In the genomic region with DNA sequence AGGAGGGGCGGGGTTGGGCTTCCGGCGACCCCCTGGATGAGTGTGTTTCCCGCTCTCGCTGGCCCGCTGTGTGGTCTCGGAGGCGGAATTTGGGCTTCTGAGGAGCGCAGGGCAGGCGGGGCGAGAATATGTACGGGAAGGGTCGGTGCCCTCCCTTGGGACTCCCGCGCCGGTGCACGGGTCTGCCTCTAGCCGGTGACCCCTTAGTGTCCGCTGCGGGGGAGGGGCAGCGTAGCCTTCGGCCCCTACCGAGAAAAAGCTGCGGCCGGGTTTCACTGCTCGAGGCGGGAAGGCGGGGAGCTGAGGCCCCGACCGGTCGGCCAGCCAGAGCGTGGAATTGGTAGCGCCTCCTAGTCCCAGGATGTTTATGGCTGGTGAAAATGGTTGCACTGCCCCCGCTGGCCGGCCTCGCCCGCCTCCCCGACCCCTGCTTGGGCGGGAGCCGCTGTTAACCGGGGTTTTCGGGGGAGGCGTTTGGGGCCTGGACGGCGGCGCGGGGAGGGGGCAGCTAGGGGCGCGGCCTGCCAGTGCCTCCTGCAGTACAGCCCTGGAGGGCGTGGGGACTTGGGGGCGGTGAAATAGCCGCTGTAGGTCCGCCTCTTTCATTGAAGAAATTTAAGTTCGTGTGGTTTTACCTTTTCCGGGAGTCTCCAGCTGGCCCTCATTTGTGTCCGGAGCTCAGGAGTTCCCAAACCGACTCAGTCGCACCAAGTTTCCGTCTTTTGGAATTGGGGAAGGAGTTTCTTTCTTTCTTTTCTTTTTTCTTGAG, we compare ENCODE assay signal across 1 cellular context.
TF ChIP-seq lines count a peak whose summit lies in the region.

A gene (plus strand): TSS at position 643 of the 769 bp plus-strand sequence. CDS start 290 bp downstream, outside the sequence.

TF ChIP-seq in GM12878, 131 proteins besides CTCF, POLR2A, EP300 and RAD21 (continued from another document and continues in another):
- TF ChIP-seq, protein P1, sequence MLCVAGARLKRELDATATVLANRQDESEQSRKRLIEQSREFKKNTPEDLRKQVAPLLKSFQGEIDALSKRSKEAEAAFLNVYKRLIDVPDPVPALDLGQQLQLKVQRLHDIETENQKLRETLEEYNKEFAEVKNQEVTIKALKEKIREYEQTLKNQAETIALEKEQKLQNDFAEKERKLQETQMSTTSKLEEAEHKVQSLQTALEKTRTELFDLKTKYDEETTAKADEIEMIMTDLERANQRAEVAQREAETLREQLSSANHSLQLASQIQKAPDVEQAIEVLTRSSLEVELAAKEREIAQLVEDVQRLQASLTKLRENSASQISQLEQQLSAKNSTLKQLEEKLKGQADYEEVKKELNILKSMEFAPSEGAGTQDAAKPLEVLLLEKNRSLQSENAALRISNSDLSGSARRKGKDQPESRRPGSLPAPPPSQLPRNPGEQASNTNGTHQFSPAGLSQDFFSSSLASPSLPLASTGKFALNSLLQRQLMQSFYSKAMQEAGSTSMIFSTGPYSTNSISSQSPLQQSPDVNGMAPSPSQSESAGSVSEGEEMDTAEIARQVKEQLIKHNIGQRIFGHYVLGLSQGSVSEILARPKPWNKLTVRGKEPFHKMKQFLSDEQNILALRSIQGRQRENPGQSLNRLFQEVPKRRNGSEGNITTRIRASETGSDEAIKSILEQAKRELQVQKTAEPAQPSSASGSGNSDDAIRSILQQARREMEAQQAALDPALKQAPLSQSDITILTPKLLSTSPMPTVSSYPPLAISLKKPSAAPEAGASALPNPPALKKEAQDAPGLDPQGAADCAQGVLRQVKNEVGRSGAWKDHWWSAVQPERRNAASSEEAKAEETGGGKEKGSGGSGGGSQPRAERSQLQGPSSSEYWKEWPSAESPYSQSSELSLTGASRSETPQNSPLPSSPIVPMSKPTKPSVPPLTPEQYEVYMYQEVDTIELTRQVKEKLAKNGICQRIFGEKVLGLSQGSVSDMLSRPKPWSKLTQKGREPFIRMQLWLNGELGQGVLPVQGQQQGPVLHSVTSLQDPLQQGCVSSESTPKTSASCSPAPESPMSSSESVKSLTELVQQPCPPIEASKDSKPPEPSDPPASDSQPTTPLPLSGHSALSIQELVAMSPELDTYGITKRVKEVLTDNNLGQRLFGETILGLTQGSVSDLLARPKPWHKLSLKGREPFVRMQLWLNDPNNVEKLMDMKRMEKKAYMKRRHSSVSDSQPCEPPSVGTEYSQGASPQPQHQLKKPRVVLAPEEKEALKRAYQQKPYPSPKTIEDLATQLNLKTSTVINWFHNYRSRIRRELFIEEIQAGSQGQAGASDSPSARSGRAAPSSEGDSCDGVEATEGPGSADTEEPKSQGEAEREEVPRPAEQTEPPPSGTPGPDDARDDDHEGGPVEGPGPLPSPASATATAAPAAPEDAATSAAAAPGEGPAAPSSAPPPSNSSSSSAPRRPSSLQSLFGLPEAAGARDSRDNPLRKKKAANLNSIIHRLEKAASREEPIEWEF (IDR thresholded peaks at IDR 0.05; ENCODE audit: insufficient replicate concordance, low read depth, low read length) = no peak
- TF ChIP-seq POLR2AphosphoS5 (IDR thresholded peaks at IDR 0.05; ENCODE audit: low read length) (0 out of 2 replicates have a peak, but pooled peaks have one; percentile 27), NFIC (IDR thresholded peaks at IDR 0.05; ENCODE audit: low read depth, low read length) (no peak), NR2F1 (conservative IDR thresholded peaks at IDR 0.05) (peak; percentile 80), JUNB (IDR thresholded peaks at IDR 0.05) (no peak), TCF3 (IDR thresholded peaks at IDR 0.05; ENCODE audit: borderline replicate concordance, insufficient read depth, low read depth, low read length) (no peak), NR2C2 (IDR thresholded peaks at IDR 0.05; ENCODE audit: borderline replicate concordance, control insufficient read depth, insufficient read length, low read depth) (no peak), POU2F2 (IDR thresholded peaks at IDR 0.05; ENCODE audit: borderline replicate concordance, low read depth, low read length) (peak; percentile 48; the same call in 1 of the 3 replicates), YBX1 (IDR thresholded peaks at IDR 0.05) (no peak), ATF7 (IDR thresholded peaks at IDR 0.05; ENCODE audit: low read depth) (no peak), ZNF622 (IDR thresholded peaks at IDR 0.05) (no peak), ZNF384 (IDR thresholded peaks at IDR 0.05; ENCODE audit: borderline replicate concordance, low read depth, low read length) (no peak), TCF7 (IDR thresholded peaks at IDR 0.05; ENCODE audit: borderline replicate concordance) (no peak), SREBF2 (IDR thresholded peaks at IDR 0.05; ENCODE audit: low read length) (no peak), TCF12 (IDR thresholded peaks at IDR 0.05; ENCODE audit: low read depth, low read length) (0 out of 2 replicates have a peak, but pooled peaks have one; percentile 11), KLF5 (IDR thresholded peaks at IDR 0.05; ENCODE audit: partially characterized antibody) (no peak), MYB (IDR thresholded peaks at IDR 0.05; ENCODE audit: borderline replicate concordance, low read depth, low read length) (no peak), MEF2B (IDR thresholded peaks at IDR 0.05; ENCODE audit: partially characterized antibody, poor library complexity, severe bottlenecking) (peak; percentile 86), CHD4 (IDR thresholded peaks at IDR 0.05) (no peak), ZNF274 (IDR thresholded peaks at IDR 0.05; ENCODE audit: insufficient read depth, insufficient read length) (no peak), PAX5 (IDR thresholded peaks at IDR 0.05; ENCODE audit: borderline replicate concordance, low read depth, low read length) (no peak), DPF2 (IDR thresholded peaks at IDR 0.05) (no peak; the same call in 1 of the 2 replicates), IKZF2 (IDR thresholded peaks at IDR 0.05) (no peak; a peak in 1 of 4 replicates), CHD1 (IDR thresholded peaks at IDR 0.05; ENCODE audit: low read depth, low read length) (no peak), BCL11A (IDR thresholded peaks at IDR 0.05; ENCODE audit: low read depth, low read length) (no peak)
- TF ChIP-seq, protein P2, sequence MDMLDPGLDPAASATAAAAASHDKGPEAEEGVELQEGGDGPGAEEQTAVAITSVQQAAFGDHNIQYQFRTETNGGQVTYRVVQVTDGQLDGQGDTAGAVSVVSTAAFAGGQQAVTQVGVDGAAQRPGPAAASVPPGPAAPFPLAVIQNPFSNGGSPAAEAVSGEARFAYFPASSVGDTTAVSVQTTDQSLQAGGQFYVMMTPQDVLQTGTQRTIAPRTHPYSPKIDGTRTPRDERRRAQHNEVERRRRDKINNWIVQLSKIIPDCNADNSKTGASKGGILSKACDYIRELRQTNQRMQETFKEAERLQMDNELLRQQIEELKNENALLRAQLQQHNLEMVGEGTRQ (IDR thresholded peaks at IDR 0.05; ENCODE audit: borderline replicate concordance, low read depth, low read length) = no peak
- TF ChIP-seq, protein P3, sequence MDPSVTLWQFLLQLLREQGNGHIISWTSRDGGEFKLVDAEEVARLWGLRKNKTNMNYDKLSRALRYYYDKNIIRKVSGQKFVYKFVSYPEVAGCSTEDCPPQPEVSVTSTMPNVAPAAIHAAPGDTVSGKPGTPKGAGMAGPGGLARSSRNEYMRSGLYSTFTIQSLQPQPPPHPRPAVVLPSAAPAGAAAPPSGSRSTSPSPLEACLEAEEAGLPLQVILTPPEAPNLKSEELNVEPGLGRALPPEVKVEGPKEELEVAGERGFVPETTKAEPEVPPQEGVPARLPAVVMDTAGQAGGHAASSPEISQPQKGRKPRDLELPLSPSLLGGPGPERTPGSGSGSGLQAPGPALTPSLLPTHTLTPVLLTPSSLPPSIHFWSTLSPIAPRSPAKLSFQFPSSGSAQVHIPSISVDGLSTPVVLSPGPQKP (IDR thresholded peaks at IDR 0.05; ENCODE audit: low read depth, low read length) = no peak
- TF ChIP-seq, protein P4, sequence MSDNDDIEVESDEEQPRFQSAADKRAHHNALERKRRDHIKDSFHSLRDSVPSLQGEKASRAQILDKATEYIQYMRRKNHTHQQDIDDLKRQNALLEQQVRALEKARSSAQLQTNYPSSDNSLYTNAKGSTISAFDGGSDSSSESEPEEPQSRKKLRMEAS (IDR thresholded peaks at IDR 0.05; ENCODE audit: low read depth, low read length) = no peak
- TF ChIP-seq, protein P5, sequence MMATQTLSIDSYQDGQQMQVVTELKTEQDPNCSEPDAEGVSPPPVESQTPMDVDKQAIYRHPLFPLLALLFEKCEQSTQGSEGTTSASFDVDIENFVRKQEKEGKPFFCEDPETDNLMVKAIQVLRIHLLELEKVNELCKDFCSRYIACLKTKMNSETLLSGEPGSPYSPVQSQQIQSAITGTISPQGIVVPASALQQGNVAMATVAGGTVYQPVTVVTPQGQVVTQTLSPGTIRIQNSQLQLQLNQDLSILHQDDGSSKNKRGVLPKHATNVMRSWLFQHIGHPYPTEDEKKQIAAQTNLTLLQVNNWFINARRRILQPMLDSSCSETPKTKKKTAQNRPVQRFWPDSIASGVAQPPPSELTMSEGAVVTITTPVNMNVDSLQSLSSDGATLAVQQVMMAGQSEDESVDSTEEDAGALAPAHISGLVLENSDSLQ (IDR thresholded peaks at IDR 0.05) = no peak
- TF ChIP-seq, protein P6, sequence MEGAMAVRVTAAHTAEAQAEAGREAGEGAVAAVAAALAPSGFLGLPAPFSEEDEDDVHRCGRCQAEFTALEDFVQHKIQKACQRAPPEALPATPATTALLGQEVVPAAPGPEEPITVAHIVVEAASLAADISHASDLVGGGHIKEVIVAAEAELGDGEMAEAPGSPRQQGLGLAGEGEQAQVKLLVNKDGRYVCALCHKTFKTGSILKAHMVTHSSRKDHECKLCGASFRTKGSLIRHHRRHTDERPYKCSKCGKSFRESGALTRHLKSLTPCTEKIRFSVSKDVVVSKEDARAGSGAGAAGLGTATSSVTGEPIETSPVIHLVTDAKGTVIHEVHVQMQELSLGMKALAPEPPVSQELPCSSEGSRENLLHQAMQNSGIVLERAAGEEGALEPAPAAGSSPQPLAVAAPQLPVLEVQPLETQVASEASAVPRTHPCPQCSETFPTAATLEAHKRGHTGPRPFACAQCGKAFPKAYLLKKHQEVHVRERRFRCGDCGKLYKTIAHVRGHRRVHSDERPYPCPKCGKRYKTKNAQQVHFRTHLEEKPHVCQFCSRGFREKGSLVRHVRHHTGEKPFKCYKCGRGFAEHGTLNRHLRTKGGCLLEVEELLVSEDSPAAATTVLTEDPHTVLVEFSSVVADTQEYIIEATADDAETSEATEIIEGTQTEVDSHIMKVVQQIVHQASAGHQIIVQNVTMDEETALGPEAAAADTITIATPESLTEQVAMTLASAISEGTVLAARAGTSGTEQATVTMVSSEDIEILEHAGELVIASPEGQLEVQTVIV (IDR thresholded peaks at IDR 0.05; ENCODE audit: borderline replicate concordance, partially characterized antibody) = no peak
- TF ChIP-seq, protein P7, sequence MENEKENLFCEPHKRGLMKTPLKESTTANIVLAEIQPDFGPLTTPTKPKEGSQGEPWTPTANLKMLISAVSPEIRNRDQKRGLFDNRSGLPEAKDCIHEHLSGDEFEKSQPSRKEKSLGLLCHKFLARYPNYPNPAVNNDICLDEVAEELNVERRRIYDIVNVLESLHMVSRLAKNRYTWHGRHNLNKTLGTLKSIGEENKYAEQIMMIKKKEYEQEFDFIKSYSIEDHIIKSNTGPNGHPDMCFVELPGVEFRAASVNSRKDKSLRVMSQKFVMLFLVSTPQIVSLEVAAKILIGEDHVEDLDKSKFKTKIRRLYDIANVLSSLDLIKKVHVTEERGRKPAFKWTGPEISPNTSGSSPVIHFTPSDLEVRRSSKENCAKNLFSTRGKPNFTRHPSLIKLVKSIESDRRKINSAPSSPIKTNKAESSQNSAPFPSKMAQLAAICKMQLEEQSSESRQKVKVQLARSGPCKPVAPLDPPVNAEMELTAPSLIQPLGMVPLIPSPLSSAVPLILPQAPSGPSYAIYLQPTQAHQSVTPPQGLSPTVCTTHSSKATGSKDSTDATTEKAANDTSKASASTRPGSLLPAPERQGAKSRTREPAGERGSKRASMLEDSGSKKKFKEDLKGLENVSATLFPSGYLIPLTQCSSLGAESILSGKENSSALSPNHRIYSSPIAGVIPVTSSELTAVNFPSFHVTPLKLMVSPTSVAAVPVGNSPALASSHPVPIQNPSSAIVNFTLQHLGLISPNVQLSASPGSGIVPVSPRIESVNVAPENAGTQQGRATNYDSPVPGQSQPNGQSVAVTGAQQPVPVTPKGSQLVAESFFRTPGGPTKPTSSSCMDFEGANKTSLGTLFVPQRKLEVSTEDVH (IDR thresholded peaks at IDR 0.05; ENCODE audit: low read depth, partially characterized antibody) = no peak
- TF ChIP-seq, protein P8, sequence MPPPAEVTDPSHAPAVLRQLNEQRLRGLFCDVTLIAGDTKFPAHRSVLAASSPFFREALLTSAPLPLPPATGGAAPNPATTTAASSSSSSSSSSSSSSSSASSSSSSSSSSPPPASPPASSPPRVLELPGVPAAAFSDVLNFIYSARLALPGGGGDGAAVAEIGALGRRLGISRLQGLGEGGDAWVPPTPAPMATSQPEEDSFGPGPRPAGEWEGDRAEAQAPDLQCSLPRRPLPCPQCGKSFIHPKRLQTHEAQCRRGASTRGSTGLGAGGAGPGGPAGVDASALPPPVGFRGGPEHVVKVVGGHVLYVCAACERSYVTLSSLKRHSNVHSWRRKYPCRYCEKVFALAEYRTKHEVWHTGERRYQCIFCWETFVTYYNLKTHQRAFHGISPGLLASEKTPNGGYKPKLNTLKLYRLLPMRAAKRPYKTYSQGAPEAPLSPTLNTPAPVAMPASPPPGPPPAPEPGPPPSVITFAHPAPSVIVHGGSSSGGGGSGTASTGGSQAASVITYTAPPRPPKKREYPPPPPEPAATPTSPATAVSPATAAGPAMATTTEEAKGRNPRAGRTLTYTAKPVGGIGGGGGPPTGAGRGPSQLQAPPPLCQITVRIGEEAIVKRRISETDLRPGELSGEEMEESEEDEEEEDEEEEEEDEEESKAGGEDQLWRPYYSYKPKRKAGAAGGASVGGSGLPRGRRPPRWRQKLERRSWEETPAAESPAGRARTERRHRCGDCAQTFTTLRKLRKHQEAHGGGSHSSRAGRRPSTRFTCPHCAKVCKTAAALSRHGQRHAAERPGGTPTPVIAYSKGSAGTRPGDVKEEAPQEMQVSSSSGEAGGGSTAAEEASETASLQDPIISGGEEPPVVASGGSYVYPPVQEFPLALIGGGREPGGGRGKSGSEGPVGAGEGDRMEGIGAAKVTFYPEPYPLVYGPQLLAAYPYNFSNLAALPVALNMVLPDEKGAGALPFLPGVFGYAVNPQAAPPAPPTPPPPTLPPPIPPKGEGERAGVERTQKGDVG (CRISPR knock-in tag; IDR thresholded peaks at IDR 0.05) = no peak
- TF ChIP-seq, protein P9, sequence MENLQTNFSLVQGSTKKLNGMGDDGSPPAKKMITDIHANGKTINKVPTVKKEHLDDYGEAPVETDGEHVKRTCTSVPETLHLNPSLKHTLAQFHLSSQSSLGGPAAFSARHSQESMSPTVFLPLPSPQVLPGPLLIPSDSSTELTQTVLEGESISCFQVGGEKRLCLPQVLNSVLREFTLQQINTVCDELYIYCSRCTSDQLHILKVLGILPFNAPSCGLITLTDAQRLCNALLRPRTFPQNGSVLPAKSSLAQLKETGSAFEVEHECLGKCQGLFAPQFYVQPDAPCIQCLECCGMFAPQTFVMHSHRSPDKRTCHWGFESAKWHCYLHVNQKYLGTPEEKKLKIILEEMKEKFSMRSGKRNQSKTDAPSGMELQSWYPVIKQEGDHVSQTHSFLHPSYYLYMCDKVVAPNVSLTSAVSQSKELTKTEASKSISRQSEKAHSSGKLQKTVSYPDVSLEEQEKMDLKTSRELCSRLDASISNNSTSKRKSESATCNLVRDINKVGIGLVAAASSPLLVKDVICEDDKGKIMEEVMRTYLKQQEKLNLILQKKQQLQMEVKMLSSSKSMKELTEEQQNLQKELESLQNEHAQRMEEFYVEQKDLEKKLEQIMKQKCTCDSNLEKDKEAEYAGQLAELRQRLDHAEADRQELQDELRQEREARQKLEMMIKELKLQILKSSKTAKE (IDR thresholded peaks at IDR 0.05; ENCODE audit: low read depth, poor library complexity, severe bottlenecking) = peak; percentile 19
